Comparison of ENCODE assay signal across 8 cellular contexts in genomic region chr17:29569245-29569950, GRCh38. TPM values are rescaled to one million over a fixed set of nuclear protein-coding genes. Genes with fewer than 3 reads are reported as not detected.
DNase-seq lines count a peak whose midpoint lies in the region; ATAC-seq and TF ChIP-seq lines count a peak whose summit lies in the region.

No MANE protein-coding gene starts in this region.

- H2BK15ac ChIP-seq in IMR-90 (ENCODE audit: low read depth, low read length), result no peak overlapping the region
- no peak overlapping the region for H2BK15ac ChIP-seq in mesendoderm (replicated peaks; ENCODE audit: low read depth)

- no TSS peak for BruUV-seq in IMR-90 (replicated peaks; lab: Mats Ljungman, UMichigan)

- H3K27ac ChIP-seq in IMR-90 (ENCODE audit: insufficient read depth, low read length), result peak overlapping the region; percentile 88
- no peak overlapping the region for H3K27ac ChIP-seq in mesendoderm (ENCODE audit: low read depth, low read length)
- peak overlapping the region; percentile 91 for H3K27ac ChIP-seq in vagina

- H2AK5ac ChIP-seq in IMR-90 (ENCODE audit: low read depth, low read length), result peak overlapping the region; percentile 60
- no peak overlapping the region for H2AK5ac ChIP-seq in mesendoderm (ENCODE audit: low read length)

- intact Hi-C loops in IMR-90 (cut with micrococcal nuclease) (loop anchor here (10.0 kb wide), 1 partner anchor 425 kb away; no protein-coding TSS in a partner anchor), vagina (cut with DNase I) (no loop called here)

- 88% methylated on average over 1 of the region's 14 CpGs; no CpG with 5 or more reads in 1 of the 2 experiments for WGBS in IMR-90 (ENCODE audit: extremely low coverage in 2 of 2, insufficient read length in 1 of 2), 2 experiments
- no CpG with 5 or more reads among the region's 14 CpGs for WGBS in mesendoderm (ENCODE audit: extremely low coverage, insufficient coverage, low lambda C conversion rate)

- H3K9ac ChIP-seq in IMR-90 (ENCODE audit: low read depth, low read length) (peak overlapping the region; percentile 87), mesendoderm (ENCODE audit: low read length) (peak overlapping the region; percentile 95)

- H3K23ac ChIP-seq in IMR-90 (ENCODE audit: low read depth, low read length) (peak overlapping the region; percentile 70; the same call in 1 of the 2 replicates), mesendoderm (ENCODE audit: low read length) (no peak overlapping the region)

- H3K14ac ChIP-seq in IMR-90 (replicated peaks; ENCODE audit: low read depth, low read length), result peak overlapping the region; percentile 92

- H3K27me3 Mint-ChIP-seq in brain, result peaks cover 18% of the 10 kb centered on the region

- H3K9me1 ChIP-seq in IMR-90 (ENCODE audit: insufficient read depth, low read length), result no peaks in the 10 kb centered on the region; the same call in 1 of the 2 replicates

- POLR2A ChIA-PET in IMR-90 (lab: Charles Lee; ENCODE audit: unreplicated experiment), result no interaction called here

- peak overlapping the region; percentile 28; the same call in 1 of the 2 replicates for H2BK120ac ChIP-seq in IMR-90 (ENCODE audit: low read depth, low read length)
- no peak overlapping the region for H2BK120ac ChIP-seq in mesendoderm (ENCODE audit: low read depth, low read length)

- H2AFZ ChIP-seq in IMR-90 (replicated peaks; ENCODE audit: low read length, poor library complexity), result peak overlapping the region; percentile 94

- H4K8ac ChIP-seq in IMR-90 (ENCODE audit: low read depth in 2 of 2, low read length in 2 of 2) (peak overlapping the region; percentile 80 to 89; a peak in 3 of 4 replicates), mesendoderm (ENCODE audit: low read depth, low read length) (no peak overlapping the region)

- H3K36me3 Mint-ChIP-seq in brain, result peaks cover 4% of the 10 kb centered on the region

- H3K27me3 ChIP-seq in IMR-90 (ENCODE audit: control insufficient read depth, insufficient read depth, low read length) (no peaks in the 10 kb centered on the region), mesendoderm (ENCODE audit: insufficient read depth, low read length, poor library complexity) (peaks cover 6% of the 10 kb centered on the region), vagina (no peaks in the 10 kb centered on the region)

- H3K9me3 ChIP-seq in IMR-90 (ENCODE audit: control insufficient read depth, insufficient read depth, low read length) (no peaks in the 10 kb centered on the region), vagina (no peaks in the 10 kb centered on the region)

- peak overlapping the region; percentile 84 for H4K91ac ChIP-seq in IMR-90 (ENCODE audit: insufficient read depth, low read depth, low read length)

- H3K4me1 Mint-ChIP-seq in brain, result peaks cover 29% of the 10 kb centered on the region

- H3K18ac ChIP-seq in IMR-90 (ENCODE audit: low read depth, low read length) (no peak overlapping the region), mesendoderm (ENCODE audit: low read length) (no peak overlapping the region)

- CTCF ChIA-PET in IMR-90 (lab: Yijun Ruan, JAX), result interaction anchor here (0.6 to 1.4 kb wide), 3 partner anchors 14 to 818 kb away, joined by 4 read pairs; no protein-coding TSS in a partner anchor

- H3K4me3 ChIP-seq in IMR-90 (ENCODE audit: insufficient read depth, low read depth, low read length), result peak overlapping the region; percentile 97
- H3K4me3 ChIP-seq in mesendoderm (ENCODE audit: low read length), result peak overlapping the region; percentile 83
- H3K4me3 ChIP-seq in vagina, result peak overlapping the region; percentile 71 to 83

- H3K36me3 ChIP-seq in IMR-90 (ENCODE audit: control insufficient read depth, insufficient read depth, low read length) (peaks cover 16% of the 10 kb centered on the region), mesendoderm (ENCODE audit: control insufficient read depth, insufficient read depth, low read length) (no peaks in the 10 kb centered on the region), vagina (peaks cover 0 to 9% of the 10 kb centered on the region in 2 donors)

- no peak for TF ChIP-seq CTCF in IMR-90 (conservative IDR thresholded peaks at IDR 0.05; ENCODE audit: low read depth, low read length)
- TF ChIP-seq CTCF in brain (conservative IDR thresholded peaks at IDR 0.05), result no peak
- no peak for TF ChIP-seq CTCF in vagina (IDR thresholded peaks at IDR 0.05)

- H3K4me2 ChIP-seq in IMR-90 (ENCODE audit: low read depth, low read length), result peak overlapping the region; percentile 93
- peak overlapping the region; percentile 92 for H3K4me2 ChIP-seq in mesendoderm (ENCODE audit: low read length)

- H4K20me1 ChIP-seq in IMR-90 (ENCODE audit: insufficient read depth, low read length), result no peaks in the 10 kb centered on the region

- H2AK9ac ChIP-seq in IMR-90 (replicated peaks; ENCODE audit: low read depth, low read length, poor library complexity), result peak overlapping the region; percentile 97

- no peaks in the 10 kb centered on the region for H3K79me2 ChIP-seq in mesendoderm (ENCODE audit: control insufficient read depth, insufficient read depth, low read length)

- H3K79me1 ChIP-seq in IMR-90 (ENCODE audit: low read depth in 1 of 2, low read length in 2 of 2) (peaks cover 5 to 44% of the 10 kb centered on the region in 2 experiments), mesendoderm (ENCODE audit: low read length) (no peaks in the 10 kb centered on the region)

- in situ Hi-C loops in IMR-90 (cut with MboI; ENCODE audit: low sequenced_read_pairs), result no loop called here

- H3K4ac ChIP-seq in IMR-90 (ENCODE audit: low read depth, low read length), result peak overlapping the region; percentile 65
- H3K4ac ChIP-seq in mesendoderm (ENCODE audit: low read depth, low read length), result no peak overlapping the region

- ATAC-seq in IMR-90 (ENCODE audit: low read depth), result no peak
- no peak for ATAC-seq in HG02970 (IDR thresholded peaks at IDR 0.05; ENCODE audit: low FRiP score, unreplicated experiment)

- H3K4me3 Mint-ChIP-seq in brain, result peak overlapping the region; percentile 89 to 95 (median 91)

- dilution Hi-C loops in IMR-90 (cut with HindIII; ENCODE audit: low sequenced_read_pairs, unreplicated experiment), result no loop called here

- H2BK5ac ChIP-seq in IMR-90 (ENCODE audit: low read depth, low read length, poor library complexity, severe bottlenecking), result peak overlapping the region; percentile 78
- H2BK5ac ChIP-seq in mesendoderm (ENCODE audit: low read length), result no peak overlapping the region

- no peak overlapping the region for H2BK20ac ChIP-seq in IMR-90 (ENCODE audit: low read depth, low read length)

- H3K4me1 ChIP-seq in IMR-90 (ENCODE audit: control insufficient read depth, insufficient read depth, low read length), result peaks cover 11% of the 10 kb centered on the region
- H3K4me1 ChIP-seq in mesendoderm (ENCODE audit: control insufficient read depth, low read depth, low read length), result peaks cover 4% of the 10 kb centered on the region
- peaks cover 54% of the 10 kb centered on the region for H3K4me1 ChIP-seq in vagina

- no peak for TF ChIP-seq RAD21 in IMR-90 (IDR thresholded peaks at IDR 0.05; ENCODE audit: low read length)

- peak overlapping the region; percentile 82 to 91 (median 84) for H3K27ac Mint-ChIP-seq in brain

- DNase-seq in AG08396 (ENCODE audit: low spot score), result peak; percentile 68
- DNase-seq in IMR-90, result peak; percentile 35
- DNase-seq in mesendoderm, result peak; percentile 38
- DNase-seq in vagina (ENCODE audit: extremely low spot score in 2 of 2), result no peak
- DNase-seq in NCI-H2227 (lab: John Stamatoyannopoulos, UW; ENCODE audit: unreplicated experiment), result no peak
- DNase-seq in stimulated activated CD4-positive, alpha-beta T cell treated with anti-CD3 and anti-CD28 coated beads, Interleukin-4, amount 100 ng/mL, for 4 hours, result no peak

- no peak overlapping the region for H3K56ac ChIP-seq in IMR-90 (ENCODE audit: extremely low read depth, insufficient read depth, low read length)
- peak overlapping the region; percentile 94 for H3K56ac ChIP-seq in mesendoderm (ENCODE audit: low read length)

- peaks cover 0 to 3% (median 0%) of the 10 kb centered on the region in 5 experiments for H3K9me3 Mint-ChIP-seq in brain

- H4K5ac ChIP-seq in IMR-90 (ENCODE audit: low read depth, low read length) (peak overlapping the region; percentile 44; the same call in 1 of the 2 replicates), mesendoderm (ENCODE audit: low read length) (no peak overlapping the region)

- TF ChIP-seq POLR2A in IMR-90 (IDR thresholded peaks at IDR 0.05; ENCODE audit: low read depth, low read length) (no peak), vagina (IDR thresholded peaks at IDR 0.05) (no peak)

RNA-seq across cellular contexts. Expression of gene TP53I13, which starts 0.9 kb away (rescaled TPM):
- total RNA-seq in IMR-90 (2012; rRNA removed) (18.3 and 22.0 TPM in 2 replicates), vagina (61.1 TPM)
- polyA plus RNA-seq in IMR-90 (2012; rRNA removed) (48.3 and 53.1 TPM in 2 replicates), brain (ENCODE audit: insufficient read depth, low read depth, low replicate concordance) (34.4 TPM)
- 41.4 and 69.6 TPM in 2 replicates for polyA plus RNA-seq in IMR-90 (2012; cell fraction: cytosol; rRNA removed)
- 126 and 323 TPM in 2 replicates for polyA plus RNA-seq in IMR-90 (2012; cell fraction: nucleus; rRNA removed; ENCODE audit: low replicate concordance)
- polyA plus RNA-seq in mesendoderm (2013, experiment 1 of 2), result 7.2 TPM
- polyA plus RNA-seq in mesendoderm (2013, experiment 2 of 2), result 7.6 TPM

RNA-seq across cellular contexts. Expression of gene ABHD15, which starts 2.6 kb away (rescaled TPM):
- 3.1 and 3.2 TPM in 2 replicates for total RNA-seq in IMR-90 (2012; rRNA removed)
- polyA plus RNA-seq in IMR-90 (2012; rRNA removed), result 4.5 and 4.6 TPM in 2 replicates
- polyA plus RNA-seq in IMR-90 (2012; cell fraction: cytosol; rRNA removed), result 3.3 and 4.4 TPM in 2 replicates
- 3.2 and 4.0 TPM in 2 replicates for polyA plus RNA-seq in IMR-90 (2012; cell fraction: nucleus; rRNA removed; ENCODE audit: low replicate concordance)
- 3.8 TPM for polyA plus RNA-seq in brain (ENCODE audit: insufficient read depth, low read depth, low replicate concordance)
- polyA plus RNA-seq in mesendoderm (2013, experiment 1 of 2), result 0.29 TPM
- 0.29 TPM for polyA plus RNA-seq in mesendoderm (2013, experiment 2 of 2)
- total RNA-seq in vagina, result 13.3 TPM

RNA-seq across cellular contexts. Expression of gene GIT1, which starts 20.1 kb away (rescaled TPM):
- 13.3 and 14.2 TPM in 2 replicates for total RNA-seq in IMR-90 (2012; rRNA removed)
- polyA plus RNA-seq in IMR-90 (2012; rRNA removed), result 34.2 and 37.1 TPM in 2 replicates
- 25.3 and 30.3 TPM in 2 replicates for polyA plus RNA-seq in IMR-90 (2012; cell fraction: cytosol; rRNA removed)
- 57.7 and 127 TPM in 2 replicates for polyA plus RNA-seq in IMR-90 (2012; cell fraction: nucleus; rRNA removed; ENCODE audit: low replicate concordance)
- 94.7 TPM for polyA plus RNA-seq in brain (ENCODE audit: insufficient read depth, low read depth, low replicate concordance)
- polyA plus RNA-seq in mesendoderm (2013, experiment 1 of 2), result 34.9 TPM
- polyA plus RNA-seq in mesendoderm (2013, experiment 2 of 2), result 38.2 TPM
- total RNA-seq in vagina, result 39.8 TPM

RNA-seq across cellular contexts. Expression of gene ANKRD13B, which starts 23.5 kb away (rescaled TPM):
- total RNA-seq in IMR-90 (2012; rRNA removed) (0.90 and 1.1 TPM in 2 replicates), vagina (7.9 TPM)
- polyA plus RNA-seq in IMR-90 (2012; rRNA removed) (4.0 and 5.2 TPM in 2 replicates), brain (ENCODE audit: insufficient read depth, low read depth, low replicate concordance) (28.2 TPM)
- polyA plus RNA-seq in IMR-90 (2012; cell fraction: cytosol; rRNA removed), result 1.9 and 4.4 TPM in 2 replicates
- 27.5 and 68.3 TPM in 2 replicates for polyA plus RNA-seq in IMR-90 (2012; cell fraction: nucleus; rRNA removed; ENCODE audit: low replicate concordance)
- polyA plus RNA-seq in mesendoderm (2013, experiment 1 of 2), result 6.2 TPM
- 6.2 TPM for polyA plus RNA-seq in mesendoderm (2013, experiment 2 of 2)

RNA-seq across cellular contexts. Expression of gene CORO6, which starts 53.3 kb away (rescaled TPM):
- total RNA-seq in IMR-90 (2012; rRNA removed) (2.8 and 3.4 TPM in 2 replicates), vagina (23.6 TPM)
- polyA plus RNA-seq in IMR-90 (2012; rRNA removed) (7.6 and 7.8 TPM in 2 replicates), brain (ENCODE audit: insufficient read depth, low read depth, low replicate concordance) (1.7 TPM)
- polyA plus RNA-seq in IMR-90 (2012; cell fraction: cytosol; rRNA removed), result 1.4 and 2.8 TPM in 2 replicates
- polyA plus RNA-seq in IMR-90 (2012; cell fraction: nucleus; rRNA removed; ENCODE audit: low replicate concordance), result 139 and 203 TPM in 2 replicates
- polyA plus RNA-seq in mesendoderm (2013, experiment 1 of 2), result 0.62 TPM
- 0.60 TPM for polyA plus RNA-seq in mesendoderm (2013, experiment 2 of 2)

Comparison
In these comparisons a context has a peak if more than half of its experiments do, and no peak if none do; other contexts are left out.
1. DNase-seq: peak in AG08396 (single experiment), IMR-90 (single experiment) and mesendoderm (single experiment); none in vagina (0 of 2), NCI-H2227 (single experiment) and stimulated activated CD4-positive, alpha-beta T cell treated with anti-CD3 and anti-CD28 coated beads, Interleukin-4, amount 100 ng/mL, for 4 hours (0 of 2).
2. Peak in every context shown above with its lines, with median percentiles within 50 percentile points of each other: H3K4me3 ChIP-seq.